ENCODE assay signal across 11 cellular contexts in genomic region chr13:26867451-26868067, GRCh38.
DNase-seq lines count a peak whose midpoint lies in the region; ATAC-seq and TF ChIP-seq lines count a peak whose summit lies in the region.
"Had no signal": no experiment of that assay in that cellular context is flagged by ENCODE, and none has a peak within 500 bp of the region (broad histone marks: within the 10 kb centered on the region; RNA-seq: fewer than 3 reads in every experiment).

No MANE protein-coding gene starts in this region.

- no peaks in the 10 kb centered on the region for H3K4me1 ChIP-seq in SJCRH30
- H3K4me1 ChIP-seq: Caco-2, gastrocnemius medialis had no signal

- DNase-seq in A172 (ENCODE audit: low spot score) (peak; percentile 23), GM13976 (ENCODE audit: low spot score) (peak; percentile 25), SJCRH30 (peak; percentile 20 to 70), fibroblast of the aortic adventitia (ENCODE audit: low read depth) (peak; percentile 43)
- DNase-seq: gastrocnemius medialis had no signal

- no peaks in the 10 kb centered on the region for H3K36me3 ChIP-seq in SJCRH30
- H3K36me3 ChIP-seq: gastrocnemius medialis had no signal

- no peaks in the 10 kb centered on the region for H3K9me3 ChIP-seq in SJCRH30 (replicated peaks)
- H3K9me3 ChIP-seq: Caco-2, gastrocnemius medialis had no signal

- TF ChIP-seq CTCF in GM13976 (IDR thresholded peaks at IDR 0.05; ENCODE audit: borderline replicate concordance, control extremely low read depth, extremely low read depth, insufficient read depth, missing control alignments) (no peak), fibroblast of the aortic adventitia (IDR thresholded peaks at IDR 0.05; ENCODE audit: insufficient read depth, low read length) (no peak)

- ATAC-seq in GM18511 (IDR thresholded peaks at IDR 0.05; ENCODE audit: unreplicated experiment): no peak
- ATAC-seq in HG03439 (IDR thresholded peaks at IDR 0.05; ENCODE audit: unreplicated experiment): no peak
- no peak for ATAC-seq in HG03342 (IDR thresholded peaks at IDR 0.05; ENCODE audit: unreplicated experiment)
- ATAC-seq in HG02870 (IDR thresholded peaks at IDR 0.05; ENCODE audit: unreplicated experiment): no peak
- ATAC-seq: gastrocnemius medialis, Right ventricle myocardium inferior had no signal

- no peak overlapping the region for H3K27ac ChIP-seq in SJCRH30
- H3K27ac ChIP-seq: gastrocnemius medialis had no signal

- no peaks in the 10 kb centered on the region for H3K27me3 ChIP-seq in SJCRH30
- H3K27me3 ChIP-seq: gastrocnemius medialis had no signal

- in situ Hi-C loops in GM13976 (cut with MboI; ENCODE audit: low sequenced_read_pairs, unreplicated experiment): no loop called here

- no peak overlapping the region for H3K4me3 ChIP-seq in SJCRH30
- no peak overlapping the region for H3K4me3 ChIP-seq in fibroblast of the aortic adventitia (ENCODE audit: low read depth, low read length)
- H3K4me3 ChIP-seq: gastrocnemius medialis had no signal
